Comparison of ENCODE assay signal across 25 cellular contexts in genomic region chr20:46649965-46650542, GRCh38. TPM values are rescaled to one million over a fixed set of nuclear protein-coding genes. Genes with fewer than 3 reads are reported as not detected.
"Had no signal": no experiment of that assay in that cellular context is flagged by ENCODE, and none has a peak within 500 bp of the region (broad histone marks: within the 10 kb centered on the region; RNA-seq: fewer than 3 reads in every experiment).

No MANE protein-coding gene starts in this region.

- H3K36me3 ChIP-seq: MG63, Peyer's patch, SJCRH30 had no signal

- H3K4me3 ChIP-seq: MG63, Peyer's patch, SJCRH30 had no signal

- FAIRE-seq: astrocyte had no signal

- ATAC-seq: activated CD4-positive, CD25-positive, alpha-beta regulatory T cell treated with anti-CD3 and anti-CD28 coated beads, Interleukin-2, amount 50 U/mL, for 24 hours had no signal

- H3K9ac ChIP-seq: SK-N-SH had no signal

- H3K27ac ChIP-seq: Peyer's patch, RWPE1, SJCRH30 had no signal

- H3K9me2 ChIP-seq: SK-N-SH had no signal

- H3K4me3 Mint-ChIP-seq: central memory CD8-positive, alpha-beta T cell had no signal

- H3K4me1 ChIP-seq: Peyer's patch, SJCRH30 had no signal

- DNase-seq: activated CD4-positive, alpha-beta T cell treated with anti-CD3 and anti-CD28 coated beads for 48 hours; activated CD4-positive, alpha-beta T cell treated with anti-CD3 and anti-CD28 coated beads, Interleukin-2, amount 50 U/mL, for 48 hours; activated CD8-positive, alpha-beta memory T cell treated with anti-CD3 and anti-CD28 coated beads, Interleukin-2, amount 50 U/mL, for 48 hours; activated naive CD4-positive, alpha-beta T cell treated with anti-CD3 and anti-CD28 coated beads, Interleukin-2, amount 50 U/mL, for 16 hours; activated T-cell treated with anti-CD3 and anti-CD28 coated beads, Interleukin-2, amount 50 U/mL, for 1 hour; MG63; NCI-H1105; NCI-H1436; NCI-H1694 treated with DMSO at 0.1 percent for 48 hours; NCI-H2029 treated with DMSO at 0.1 percent for 48 hours; NCI-H345; NCI-H510A; NCI-H526 treated with DMSO at 0.1 percent for 48 hours; NK-92 treated with Interleukin-12 subunit alpha and Interleukin-12 subunit beta, amount 100 ng/mL, for 24 hours; OCI-M1; Peyer's patch; Right ventricle myocardium superior; SJCRH30; SK-N-SH; T-helper 1 cell had no signal

- H3K9me3 Mint-ChIP-seq: central memory CD8-positive, alpha-beta T cell had no signal

- H3K27me3 ChIP-seq: SJCRH30 had no signal

- H3K9me3 ChIP-seq: MG63, Peyer's patch, SJCRH30, SK-N-SH had no signal

RNA-seq across cellular contexts. Expression of gene SLC13A3, which starts 1.2 kb away (rescaled TPM):
- total RNA-seq: SJCRH30; T-helper 2 cell treated with Interferon-gamma antibody and Interleukin-4, amounts not matched to agents 100 ng/mL and 5 ng/mL, for 36 hours had no signal

RNA-seq across cellular contexts. Expression of gene SLC2A10, which starts 59.4 kb away (rescaled TPM):
- total RNA-seq: T-helper 2 cell treated with Interferon-gamma antibody and Interleukin-4, amounts not matched to agents 100 ng/mL and 5 ng/mL, for 36 hours had no signal
